ENCODE assay signal across 15 cellular contexts in the genomic region with DNA sequence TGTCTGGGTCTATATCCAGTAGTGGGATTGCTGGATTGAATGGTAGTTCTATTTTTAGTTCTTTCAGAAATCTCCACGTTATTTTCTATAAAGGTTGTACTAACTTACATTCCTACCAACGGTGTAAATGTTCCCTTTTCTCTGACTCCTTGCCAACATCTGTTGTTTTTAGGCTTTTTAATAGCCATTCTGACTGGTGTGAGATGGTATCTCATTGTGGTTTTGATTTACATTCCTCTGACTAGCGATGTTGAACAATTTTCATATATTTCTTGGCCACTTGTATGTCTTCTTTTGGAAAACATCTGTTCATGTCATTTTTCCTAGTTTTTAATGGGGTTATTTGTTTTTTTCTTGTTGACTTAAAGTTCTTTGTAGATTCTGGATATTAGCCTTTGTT.
"Had no signal": no experiment of that assay in that cellular context is flagged by ENCODE, and none has a peak within 500 bp of the region (broad histone marks: within the 10 kb centered on the region; RNA-seq: fewer than 3 reads in every experiment).

No MANE protein-coding gene starts in this region.

- H3K4me3 ChIP-seq: cardiac muscle cell, dorsolateral prefrontal cortex, prostate gland, right lobe of liver, suprapubic skin had no signal

- H3K36me3 ChIP-seq: cardiac muscle cell, prostate gland, right lobe of liver, suprapubic skin had no signal

- DNase-seq: activated CD4-positive, alpha-beta T cell treated with anti-CD3 and anti-CD28 coated beads, Interleukin-2, amount 50 U/mL, for 1 hour; activated CD8-positive, alpha-beta memory T cell treated with anti-CD3 and anti-CD28 coated beads for 24 hours; activated naive CD8-positive, alpha-beta T cell treated with anti-CD3 and anti-CD28 coated beads, Interleukin-2, amount 10 ng/mL, durations not matched to agents 7 days and 5 days; aorta; dorsolateral prefrontal cortex; endodermal cell; erythroblast; hippocampal formation; right lobe of liver; stimulated activated naive CD8-positive, alpha-beta T cell treated with anti-CD3 and anti-CD28 coated beads, Interleukin-15, Interleukin-2, amounts not matched to agents 100 U/mL and 50 U/mL, for 24 hours; trophoblast cell had no signal

- H3K27me3 ChIP-seq: cardiac muscle cell, right lobe of liver had no signal

- ATAC-seq: activated CD4-positive, CD25-positive, alpha-beta regulatory T cell treated with anti-CD3 and anti-CD28 coated beads, Interleukin-2, amount 50 U/mL, for 24 hours; right lobe of liver; stimulated activated naive CD8-positive, alpha-beta T cell treated with anti-CD3 and anti-CD28 coated beads, Interleukin-15, Interleukin-2, amounts not matched to agents 100 U/mL and 50 U/mL, for 24 hours had no signal

- H3K9me3 ChIP-seq: prostate gland, right lobe of liver, suprapubic skin had no signal

- H3K27ac ChIP-seq: cardiac muscle cell, dorsolateral prefrontal cortex, prostate gland, right lobe of liver, suprapubic skin had no signal

- H3K4me1 ChIP-seq: prostate gland, right lobe of liver had no signal
